In genomic region chr21:14382486-14382834, GRCh38 we compare ENCODE assay signal across 8 cellular contexts. TPM values are rescaled to one million over a fixed set of nuclear protein-coding genes. Genes with fewer than 3 reads are reported as not detected.
DNase-seq lines count a peak whose midpoint lies in the region; ATAC-seq and TF ChIP-seq lines count a peak whose summit lies in the region.

No MANE protein-coding gene starts in this region.

- H3K4me3 ChIP-seq in RWPE2 (ENCODE audit: severe bottlenecking) = peak overlapping the region; percentile 85

- peaks cover 18% of the 10 kb centered on the region for H3K4me1 ChIP-seq in RWPE2 (ENCODE audit: insufficient read depth, poor library complexity, severe bottlenecking)

- peaks cover 44% of the 10 kb centered on the region for H3K36me3 ChIP-seq in RWPE2 (ENCODE audit: low read depth)

- H3K27ac ChIP-seq in RWPE2 (ENCODE audit: poor library complexity, severe bottlenecking) (peak overlapping the region; percentile 14), epithelial cell of prostate (peak overlapping the region; percentile 72)

- no peak for TF ChIP-seq CTCF in RWPE2 (IDR thresholded peaks at IDR 0.05; ENCODE audit: poor library complexity, severe bottlenecking)

- H3K27me3 ChIP-seq in RWPE2 (ENCODE audit: insufficient read depth, poor library complexity, severe bottlenecking) = no peaks in the 10 kb centered on the region

- peak; percentile 3 for ATAC-seq in HG02642 (IDR thresholded peaks at IDR 0.05; ENCODE audit: poor library complexity, unreplicated experiment)
- no peak; the same call in 2 of the 3 replicates for ATAC-seq in RWPE2 (ENCODE audit: low read depth)
- ATAC-seq in HG02678 (IDR thresholded peaks at IDR 0.05; ENCODE audit: unreplicated experiment) = no peak

- peak; percentile 1 for DNase-seq in COLO829 (ENCODE audit: low spot score)
- no peak for DNase-seq in RWPE2 (ENCODE audit: low spot score)
- DNase-seq in epithelial cell of prostate (ENCODE audit: low read depth, low spot score) = no peak
- DNase-seq in nucleus accumbens (lab: John Stamatoyannopoulos, UW) = peak in 44 of 56 donors; percentile 6 to 83 (median 62)
- DNase-seq in DMS114 treated with DMSO at 0.1 percent for 48 hours (lab: John Stamatoyannopoulos, UW; ENCODE audit: unreplicated experiment) = no peak
- no peak for DNase-seq in HT-29 (ENCODE audit: low spot score)

- no peaks in the 10 kb centered on the region for H3K9me3 ChIP-seq in RWPE2 (ENCODE audit: severe bottlenecking)

RNA-seq across cellular contexts. Expression of gene HSPA13, which starts 0.5 kb away (rescaled TPM):
- total RNA-seq in HT-29 (2014; rRNA removed; shearing (Covaris generic)) = 4.6 and 5.5 TPM in 2 replicates

Comparison
In these comparisons a context has a peak if more than half of its experiments do, and no peak if none do; other contexts are left out.
1. DNase-seq: peak in COLO829 (single experiment) and nucleus accumbens (44 of 56); none in RWPE2 (single experiment), epithelial cell of prostate (single experiment), DMS114 treated with DMSO at 0.1 percent for 48 hours (single experiment) and HT-29 (single experiment).